Comparison of ENCODE assay signal across 36 cellular contexts in the genomic region with DNA sequence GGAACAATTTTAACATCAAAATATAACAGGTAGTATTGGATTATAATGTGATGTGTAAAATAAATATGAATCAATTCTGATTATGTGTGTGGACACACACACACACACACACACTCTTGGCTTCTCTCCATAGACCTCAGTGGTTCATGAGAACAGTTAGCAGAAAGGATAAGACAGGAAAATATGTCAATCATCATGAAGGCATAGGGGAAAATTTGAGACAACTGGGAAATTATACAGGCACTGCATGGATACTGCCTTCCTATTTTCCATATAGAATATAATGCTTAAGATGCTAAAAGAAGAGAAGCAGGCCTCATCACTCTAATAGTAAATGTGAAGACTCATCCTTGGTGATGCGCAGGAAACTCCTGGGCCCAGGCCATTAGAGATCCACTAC.
"Had no signal": no experiment of that assay in that cellular context is flagged by ENCODE, and none has a peak within 500 bp of the region (broad histone marks: within the 10 kb centered on the region; RNA-seq: fewer than 3 reads in every experiment).

No MANE protein-coding gene starts in this region.

- DNase-seq: Karpas-422, Kasumi-1, KG1, MG63, MM.1S, MV-4-11, NCI-H1048, NCI-H1092, NCI-H1092 treated with DMSO at 0.1 percent for 48 hours, NCI-H1105, NCI-H1105 treated with DMSO at 0.1 percent for 48 hours, NCI-H1417, NCI-H1417 treated with DMSO at 0.1 percent for 48 hours, NCI-H1436, NCI-H1436 treated with DMSO at 0.1 percent for 48 hours, NCI-H146, NCI-H1694, NCI-H1694 treated with DMSO at 0.1 percent for 48 hours, NCI-H187, NCI-H187 treated with DMSO at 0.1 percent for 48 hours, NCI-H1930, NCI-H2029, NCI-H2029 treated with DMSO at 0.1 percent for 48 hours, NCI-H2081, NCI-H2081 treated with DMSO at 0.1 percent for 48 hours, NCI-H2107, NCI-H2171, NCI-H2171 treated with DMSO at 0.1 percent for 48 hours, NCI-H2227 treated with DMSO at 0.1 percent for 48 hours, NCI-H226, NCI-H345, NCI-H446, NCI-H446 treated with DMSO at 0.1 percent for 48 hours, NCI-H510A, NCI-H510A treated with DMSO at 0.1 percent for 48 hours had no signal

- H3K4me2 ChIP-seq: KMS-11 had no signal

- H3K27me3 ChIP-seq: MG63 had no signal

- H3K4me3 ChIP-seq: MG63 had no signal

- H3K9me3 ChIP-seq: MG63 had no signal

- H3K9ac ChIP-seq: KMS-11 had no signal

- H3K27ac ChIP-seq: KMS-11 had no signal

- H3K36me3 ChIP-seq: MG63 had no signal
